23 cellular contexts compared by ENCODE assay signal in the genomic region with DNA sequence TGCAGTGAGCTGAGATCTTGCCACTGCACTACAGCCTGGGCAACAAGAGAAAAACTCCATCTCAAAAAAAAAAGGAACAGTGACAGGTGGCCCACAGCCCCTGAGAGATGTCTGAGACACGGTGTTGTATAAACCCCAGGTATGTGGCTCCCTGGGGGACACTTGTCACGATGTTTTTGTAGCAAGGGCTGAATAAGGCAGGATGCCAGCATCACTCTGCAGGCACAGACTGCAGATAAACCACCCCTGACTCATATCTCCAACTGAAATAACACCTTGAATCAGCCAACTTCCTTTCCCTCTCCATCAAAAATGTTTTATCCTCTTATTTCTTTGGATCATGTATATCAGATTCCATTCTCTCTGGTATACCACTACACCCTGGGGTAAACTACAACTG. TPM values are rescaled to one million over a fixed set of nuclear protein-coding genes. Genes with fewer than 3 reads are reported as not detected.
DNase-seq lines count a peak whose midpoint lies in the region; ATAC-seq, FAIRE-seq and TF ChIP-seq lines count a peak whose summit lies in the region.
"Had no signal": no experiment of that assay in that cellular context is flagged by ENCODE, and none has a peak within 500 bp of the region (broad histone marks: within the 10 kb centered on the region; RNA-seq: fewer than 3 reads in every experiment).

No MANE protein-coding gene starts in this region.

- DNase-seq in DMS79 (lab: John Stamatoyannopoulos, UW) (peak; percentile 51), NCI-H128 (lab: John Stamatoyannopoulos, UW; ENCODE audit: unreplicated experiment) (peak; percentile 55), NCI-H69 (lab: John Stamatoyannopoulos, UW) (peak; percentile 76), right atrium auricular region (ENCODE audit: low spot score) (no peak), Peyer's patch (no peak), urothelium cell line (ENCODE audit: low spot score) (no peak)
- DNase-seq: ACHN; activated CD4-positive, CD25-positive, alpha-beta regulatory T cell treated with anti-CD3 and anti-CD28 coated beads, Interleukin-2, amount 50 U/mL, for 72 hours; activated CD8-positive, alpha-beta T cell treated with anti-CD3 and anti-CD28 coated beads, Interleukin-2, amount 10 ng/mL, durations not matched to agents 7 days and 5 days; activated effector memory CD4-positive, alpha-beta T cell treated with anti-CD3 and anti-CD28 coated beads, Interleukin-2, amount 50 U/mL, for 16 hours; activated naive CD8-positive, alpha-beta T cell treated with anti-CD3 and anti-CD28 coated beads, Interleukin-2, amount 10 ng/mL, durations not matched to agents 7 days and 5 days; activated T-cell treated with anti-CD3 and anti-CD28 coated beads for 4 hours; EL; erythroblast; foreskin fibroblast; naive thymus-derived CD8-positive, alpha-beta T cell; NCI-H1436; NCI-H446 had no signal

- no peak for FAIRE-seq in urothelium cell line (lab: Jason Lieb, UNC)
- FAIRE-seq: GM19239, K562 had no signal

- H3K4me1 ChIP-seq in right atrium auricular region = peaks cover 0 to 27% of the 10 kb centered on the region in 2 donors
- no peaks in the 10 kb centered on the region for H3K4me1 ChIP-seq in Peyer's patch
- H3K4me1 ChIP-seq: BLaER1 had no signal

- H3K27ac ChIP-seq in right atrium auricular region = peak overlapping the region; percentile 65 to 89
- H3K27ac ChIP-seq in Peyer's patch = no peak overlapping the region
- H3K27ac ChIP-seq: BLaER1 had no signal

- TF ChIP-seq CTCF in right atrium auricular region (IDR thresholded peaks at IDR 0.05) = no peak
- no peak for TF ChIP-seq CTCF in Peyer's patch (IDR thresholded peaks at IDR 0.05)

- ATAC-seq in HG02610 (IDR thresholded peaks at IDR 0.05; ENCODE audit: unreplicated experiment) (no peak), HG02938 (IDR thresholded peaks at IDR 0.05; ENCODE audit: unreplicated experiment) (no peak)
- ATAC-seq: activated CD8-positive, alpha-beta T cell treated with anti-CD3 and anti-CD28 coated beads, Interleukin-2, amount 10 ng/mL, durations not matched to agents 7 days and 5 days; K562; naive thymus-derived CD8-positive, alpha-beta T cell had no signal

- H3K36me3 ChIP-seq in right atrium auricular region (no peaks in the 10 kb centered on the region), Peyer's patch (no peaks in the 10 kb centered on the region)
- H3K36me3 ChIP-seq: BLaER1 had no signal

- TF ChIP-seq POLR2A in Peyer's patch (IDR thresholded peaks at IDR 0.05) = no peak

- H3K27me3 ChIP-seq in right atrium auricular region (no peaks in the 10 kb centered on the region), Peyer's patch (no peaks in the 10 kb centered on the region)
- H3K27me3 ChIP-seq: BLaER1 had no signal

- H3K9me3 ChIP-seq in right atrium auricular region (no peaks in the 10 kb centered on the region), Peyer's patch (no peaks in the 10 kb centered on the region)
- H3K9me3 ChIP-seq: BLaER1 had no signal

- H3K4me3 ChIP-seq in right atrium auricular region = no peak overlapping the region
- H3K4me3 ChIP-seq in Peyer's patch = no peak overlapping the region
- H3K4me3 ChIP-seq: BLaER1, K562 had no signal

RNA-seq across cellular contexts. Expression of a gene that starts 52.5 kb away (rescaled TPM):
- total RNA-seq in right atrium auricular region = 10 to 100 TPM; 38.6 to 40.0 TPM
- total RNA-seq in Peyer's patch = under 1 TPM in 3 of 4 donors, not detected in 1; 0.13 to 0.83 (median 0.66) TPM
- total RNA-seq: activated CD8-positive, alpha-beta T cell treated with anti-CD3 and anti-CD28 coated beads, Interleukin-2, amount 10 ng/mL, durations not matched to agents 7 days and 5 days; activated naive CD8-positive, alpha-beta T cell treated with anti-CD3 and anti-CD28 coated beads, Interleukin-2, amount 10 ng/mL, durations not matched to agents 7 days and 5 days; K562; naive thymus-derived CD8-positive, alpha-beta T cell had no signal

Comparison
In these comparisons a context has a peak if more than half of its experiments do, and no peak if none do; other contexts are left out.
1. DNase-seq: peak in DMS79 (single experiment), NCI-H128 (single experiment) and NCI-H69 (single experiment); none in right atrium auricular region (single experiment), Peyer's patch (0 of 3) and urothelium cell line (single experiment).
2. H3K27ac ChIP-seq: peak in right atrium auricular region (2 of 2); none in Peyer's patch (0 of 4).
3. RNA of a gene that starts 52.5 kb away (total RNA-seq): 38.6 to 40.0 TPM in right atrium auricular region; 0.13 to 0.83 TPM in Peyer's patch; every median in the first group is over 10 times any median in the second.